In genomic region chr13:46717275-46717674, GRCh38 we compare ENCODE assay signal across 23 cellular contexts.
"Had no signal": no experiment of that assay in that cellular context is flagged by ENCODE, and none has a peak within 500 bp of the region (broad histone marks: within the 10 kb centered on the region; RNA-seq: fewer than 3 reads in every experiment).

No MANE protein-coding gene starts in this region.

- H3K27ac Mint-ChIP-seq: activated CD4-positive, alpha-beta memory T cell treated with anti-CD3 and anti-CD28 coated beads for 36 hours; activated naive CD8-positive, alpha-beta T cell treated with anti-CD3 and anti-CD28 coated beads for 36 hours; memory B cell; stimulated activated naive CD8-positive, alpha-beta T cell treated with anti-CD3 and anti-CD28 coated beads, Interleukin-15, Interleukin-2, amounts not matched to agents 100 ng/mL and 50 ng/mL, for 24 hours; T-helper 1 cell treated with Interleukin-12 subunit alpha and Interleukin-12 subunit beta and Interleukin-4 antibody, amounts not matched to agents 30 μg/mL and 1 μg/mL, for 36 hours had no signal

- H3K27me3 ChIP-seq: foreskin keratinocyte, tibial artery had no signal

- H3K4me1 ChIP-seq: foreskin keratinocyte, prostate gland had no signal

- H3K9me3 ChIP-seq: mucosa of descending colon, prostate gland, tibial artery had no signal

- H3K27ac ChIP-seq: foreskin keratinocyte, prostate gland had no signal

- H3K36me3 ChIP-seq: prostate gland had no signal

- H3K27me3 Mint-ChIP-seq: activated CD4-positive, alpha-beta memory T cell treated with anti-CD3 and anti-CD28 coated beads for 36 hours; activated naive CD8-positive, alpha-beta T cell treated with anti-CD3 and anti-CD28 coated beads for 36 hours; memory B cell; naive thymus-derived CD4-positive, alpha-beta T cell; stimulated activated naive CD8-positive, alpha-beta T cell treated with anti-CD3 and anti-CD28 coated beads, Interleukin-15, Interleukin-2, amounts not matched to agents 100 ng/mL and 50 ng/mL, for 24 hours had no signal

- H3K4me3 ChIP-seq: mucosa of descending colon, prostate gland, tibial artery had no signal

- DNase-seq: activated CD4-positive, alpha-beta memory T cell treated with anti-CD3 and anti-CD28 coated beads for 36 hours; activated CD4-positive, alpha-beta T cell treated with anti-CD3 and anti-CD28 coated beads for 48 hours; activated CD4-positive, CD25-positive, alpha-beta regulatory T cell; activated naive CD4-positive, alpha-beta T cell treated with Interleukin-2 at 50 U/mL for 16 hours; activated naive CD8-positive, alpha-beta T cell treated with anti-CD3 and anti-CD28 coated beads for 36 hours; activated T-cell treated with anti-CD3 and anti-CD28 coated beads, Interleukin-2, amount 50 U/mL, for 48 hours; amygdala; cerebellar nuclear complex; cortex of kidney; effector CD4-positive, alpha-beta T cell; erythroblast; foreskin keratinocyte; mucosa of descending colon; naive thymus-derived CD4-positive, alpha-beta T cell; occipital lobe; stimulated activated CD4-positive, alpha-beta T cell treated with anti-CD3 and anti-CD28 coated beads, Interleukin-1b, Interleukin-23, amount 100 ng/mL, for 48 hours; T1000; tibial artery had no signal

- H3K4me1 Mint-ChIP-seq: activated naive CD8-positive, alpha-beta T cell treated with anti-CD3 and anti-CD28 coated beads for 36 hours; naive thymus-derived CD4-positive, alpha-beta T cell; neural crest cell had no signal

- H3K4me3 Mint-ChIP-seq: activated CD4-positive, alpha-beta memory T cell treated with anti-CD3 and anti-CD28 coated beads for 36 hours; activated naive CD8-positive, alpha-beta T cell treated with anti-CD3 and anti-CD28 coated beads for 36 hours; memory B cell; naive thymus-derived CD4-positive, alpha-beta T cell; neural crest cell; stimulated activated naive CD8-positive, alpha-beta T cell treated with anti-CD3 and anti-CD28 coated beads, Interleukin-15, Interleukin-2, amounts not matched to agents 100 ng/mL and 50 ng/mL, for 24 hours; T-helper 1 cell treated with Interleukin-12 subunit alpha and Interleukin-12 subunit beta and Interleukin-4 antibody, amounts not matched to agents 30 μg/mL and 1 μg/mL, for 36 hours had no signal

- H3K9me3 Mint-ChIP-seq: activated CD4-positive, alpha-beta memory T cell treated with anti-CD3 and anti-CD28 coated beads for 36 hours; activated naive CD8-positive, alpha-beta T cell treated with anti-CD3 and anti-CD28 coated beads for 36 hours; memory B cell; naive thymus-derived CD4-positive, alpha-beta T cell; neural crest cell; stimulated activated naive CD8-positive, alpha-beta T cell treated with anti-CD3 and anti-CD28 coated beads, Interleukin-15, Interleukin-2, amounts not matched to agents 100 ng/mL and 50 ng/mL, for 24 hours; T-helper 1 cell treated with Interleukin-12 subunit alpha and Interleukin-12 subunit beta and Interleukin-4 antibody, amounts not matched to agents 30 μg/mL and 1 μg/mL, for 36 hours had no signal
